Comparison of ENCODE assay signal across 8 cellular contexts in genomic region chr5:181215997-181216982, GRCh38. TPM values are rescaled to one million over a fixed set of nuclear protein-coding genes. Genes with fewer than 3 reads are reported as not detected.
DNase-seq lines count a peak whose midpoint lies in the region; ATAC-seq and TF ChIP-seq lines count a peak whose summit lies in the region.

No MANE protein-coding gene starts in this region.

- in situ Hi-C loops in mammary epithelial cell (cut with MboI; ENCODE audit: low sequenced_read_pairs in 2 of 2): no loop called here

- H4K20me1 ChIP-seq in Karpas-422 (ENCODE audit: insufficient read depth, low read depth, low read length): no peaks in the 10 kb centered on the region
- no peaks in the 10 kb centered on the region for H4K20me1 ChIP-seq in mammary epithelial cell (ENCODE audit: insufficient read depth, low read length)

- H3K4me2 ChIP-seq in Karpas-422 (ENCODE audit: low read depth, low read length, poor library complexity, severe bottlenecking) (peak overlapping the region; percentile 95), mammary epithelial cell (ENCODE audit: insufficient read depth, low read depth, low read length) (peak overlapping the region; percentile 74)

- H3K36me3 ChIP-seq in CD4-positive, CD25-positive, alpha-beta regulatory T cell (ENCODE audit: control insufficient read depth, insufficient read depth, low read length): no peaks in the 10 kb centered on the region
- H3K36me3 ChIP-seq in Karpas-422 (ENCODE audit: insufficient read depth, low read length) (no peaks in the 10 kb centered on the region), mammary epithelial cell (ENCODE audit: insufficient read depth, low read length) (no peaks in the 10 kb centered on the region)

- H3K79me2 ChIP-seq in Karpas-422 (ENCODE audit: low read length) (no peaks in the 10 kb centered on the region), mammary epithelial cell (ENCODE audit: insufficient read depth, low read length) (no peaks in the 10 kb centered on the region)

- peak; percentile 39 to 56 (median 55) for DNase-seq in CD4-positive, CD25-positive, alpha-beta regulatory T cell
- DNase-seq in Karpas-422: peak; percentile 76
- peak; percentile 48 for DNase-seq in mammary epithelial cell
- DNase-seq in nephron progenitor cell: no peak
- no peak for DNase-seq in glomerular visceral epithelial cell (ENCODE audit: extremely low spot score)
- no peak for DNase-seq in NCI-H2107 treated with DMSO at 0.1 percent for 48 hours (lab: John Stamatoyannopoulos, UW; ENCODE audit: unreplicated experiment)
- no peak for DNase-seq in stimulated activated CD4-positive, alpha-beta T cell treated with anti-CD3 and anti-CD28 coated beads, Interleukin-2, amount 100 ng/mL, for 48 hours

- 52% methylated on average over 37 of the region's 44 CpGs for WGBS in mammary epithelial cell (ENCODE audit: low coverage, missing lambda C conversion rate)

- intact Hi-C loops in mammary epithelial cell (cut with micrococcal nuclease): no loop called here

- no peaks in the 10 kb centered on the region for H3K9me3 ChIP-seq in CD4-positive, CD25-positive, alpha-beta regulatory T cell (ENCODE audit: control insufficient read depth in 2 of 2, low read length in 2 of 2)
- no peaks in the 10 kb centered on the region for H3K9me3 ChIP-seq in Karpas-422 (ENCODE audit: low read length)
- no peaks in the 10 kb centered on the region for H3K9me3 ChIP-seq in mammary epithelial cell (replicated peaks; ENCODE audit: insufficient read depth, low read length)

- peak overlapping the region; percentile 72 for H3K27ac ChIP-seq in CD4-positive, CD25-positive, alpha-beta regulatory T cell (ENCODE audit: insufficient read depth, low read length, poor library complexity, severe bottlenecking)
- peak overlapping the region; percentile 52; the same call in 1 of the 2 replicates for H3K27ac ChIP-seq in Karpas-422 (ENCODE audit: low read length)
- no peak overlapping the region for H3K27ac ChIP-seq in mammary epithelial cell (ENCODE audit: insufficient read depth, low read depth, low read length)

- H3K4me3 Mint-ChIP-seq in CD4-positive, CD25-positive, alpha-beta regulatory T cell: peak overlapping the region; percentile 80 to 99 (median 90)
- H3K4me3 Mint-ChIP-seq in nephron progenitor cell: peak overlapping the region; percentile 81

- H3K9ac ChIP-seq in Karpas-422 (ENCODE audit: low read length) (peak overlapping the region; percentile 68), mammary epithelial cell (ENCODE audit: insufficient read depth, low read length) (no peak overlapping the region)

- H3K27ac Mint-ChIP-seq in CD4-positive, CD25-positive, alpha-beta regulatory T cell: peak overlapping the region; percentile 83 to 93 (median 93)
- no peak overlapping the region for H3K27ac Mint-ChIP-seq in nephron progenitor cell

- CTCF ChIA-PET in mammary epithelial cell (lab: Charles Lee; ENCODE audit: low non-redundant PET): no interaction called here

- ATAC-seq in CD4-positive, CD25-positive, alpha-beta regulatory T cell (ENCODE audit: low read depth in 2 of 2): no peak
- no peak for ATAC-seq in GM21737 (IDR thresholded peaks at IDR 0.05; ENCODE audit: unreplicated experiment)

- peaks cover 4% of the 10 kb centered on the region for H3K36me3 Mint-ChIP-seq in CD4-positive, CD25-positive, alpha-beta regulatory T cell
- no peaks in the 10 kb centered on the region for H3K36me3 Mint-ChIP-seq in nephron progenitor cell (ENCODE audit: low read depth)

- dilution Hi-C loops in mammary epithelial cell (cut with HindIII; ENCODE audit: low sequenced_read_pairs): no loop called here

- H3K4me3 ChIP-seq in CD4-positive, CD25-positive, alpha-beta regulatory T cell (ENCODE audit: low read depth, low read length): peak overlapping the region; percentile 83
- H3K4me3 ChIP-seq in Karpas-422 (ENCODE audit: low read length) (peak overlapping the region; percentile 66), mammary epithelial cell (replicated peaks in 1 of 3; ENCODE audit: insufficient read depth in 1 of 3, low read depth in 2 of 3, low read length in 3 of 3) (peak overlapping the region; percentile 42 to 47 (median 46))

- peaks cover 14% of the 10 kb centered on the region for H3K27me3 Mint-ChIP-seq in CD4-positive, CD25-positive, alpha-beta regulatory T cell
- peaks cover 67% of the 10 kb centered on the region for H3K27me3 Mint-ChIP-seq in nephron progenitor cell (ENCODE audit: low read depth, poor library complexity)

- peak overlapping the region; percentile 94 for H2AFZ ChIP-seq in Karpas-422 (ENCODE audit: low read length)
- peak overlapping the region; percentile 85 for H2AFZ ChIP-seq in mammary epithelial cell (ENCODE audit: low read depth, low read length)

- H3K9me3 Mint-ChIP-seq in CD4-positive, CD25-positive, alpha-beta regulatory T cell: peaks cover 0 to 8% (median 0%) of the 10 kb centered on the region in 7 donors
- H3K9me3 Mint-ChIP-seq in nephron progenitor cell: no peaks in the 10 kb centered on the region

- no TSS peak for BruUV-seq in mammary epithelial cell (replicated peaks; lab: Mats Ljungman, UMichigan)

- H3K27me3 ChIP-seq in CD4-positive, CD25-positive, alpha-beta regulatory T cell (ENCODE audit: control insufficient read depth, insufficient read depth, low read length): no peaks in the 10 kb centered on the region
- no peaks in the 10 kb centered on the region for H3K27me3 ChIP-seq in Karpas-422 (ENCODE audit: low read length)
- peaks cover 2% of the 10 kb centered on the region for H3K27me3 ChIP-seq in mammary epithelial cell (ENCODE audit: insufficient read depth, low read length)

- H3K4me1 ChIP-seq in CD4-positive, CD25-positive, alpha-beta regulatory T cell (ENCODE audit: control insufficient read depth, insufficient read depth, low read length, poor library complexity, severe bottlenecking): peaks cover 17% of the 10 kb centered on the region
- H3K4me1 ChIP-seq in Karpas-422 (ENCODE audit: low read length): peaks cover 29% of the 10 kb centered on the region
- H3K4me1 ChIP-seq in mammary epithelial cell (ENCODE audit: insufficient read depth, low read length): peaks cover 15% of the 10 kb centered on the region

- no peak for TF ChIP-seq CTCF in mammary epithelial cell (conservative IDR thresholded peaks at IDR 0.05 in 1 of 2, IDR thresholded peaks at IDR 0.05 in 1 of 2; ENCODE audit: extremely low read depth in 1 of 2, insufficient read depth in 1 of 2, low read depth in 1 of 2, low read length in 2 of 2)
- TF ChIP-seq CTCF in nephron progenitor cell (IDR thresholded peaks at IDR 0.05): no peak

- peaks cover 14 to 42% (median 16%) of the 10 kb centered on the region in 4 donors for H3K4me1 Mint-ChIP-seq in CD4-positive, CD25-positive, alpha-beta regulatory T cell
- peaks cover 20% of the 10 kb centered on the region for H3K4me1 Mint-ChIP-seq in nephron progenitor cell

- no peaks in the 10 kb centered on the region for H3K9me2 ChIP-seq in Karpas-422 (replicated peaks; ENCODE audit: insufficient read depth, low read length)

RNA-seq across cellular contexts. Expression of gene TRIM41, which starts 6.8 kb away (rescaled TPM):
- total RNA-seq in CD4-positive, CD25-positive, alpha-beta regulatory T cell: 40.8 TPM
- polyA plus RNA-seq in CD4-positive, CD25-positive, alpha-beta regulatory T cell: 1 to 10 TPM in 2 of 4 donors, under 1 TPM in 2; 0.67 to 1.6 (median 0.87) TPM
- total RNA-seq in Karpas-422 (2014; rRNA removed; shearing (Covaris generic); ENCODE audit: low replicate concordance): 23.6 and 46.2 TPM in 2 replicates
- total RNA-seq in mammary epithelial cell: 10 to 100 TPM; 10.3 to 30.6 TPM
- polyA plus RNA-seq in mammary epithelial cell: 10.1 TPM
- polyA minus RNA-seq in mammary epithelial cell: 10.5 TPM

RNA-seq across cellular contexts. Expression of gene TRIM7, which starts 11.3 kb away (rescaled TPM):
- 0.72 TPM for total RNA-seq in CD4-positive, CD25-positive, alpha-beta regulatory T cell
- polyA plus RNA-seq in CD4-positive, CD25-positive, alpha-beta regulatory T cell: under 1 TPM in 2 of 4 donors, not detected in 2; 0.16 to 0.47 TPM
- total RNA-seq in Karpas-422 (2014; rRNA removed; shearing (Covaris generic); ENCODE audit: low replicate concordance): 2.0 TPM in 1 of 2 replicates, not detected in the other
- 10 to 100 TPM in 1 of 2 donors, 1 to 10 TPM in 1; 6.3 to 31.4 TPM for total RNA-seq in mammary epithelial cell
- 18.8 TPM for polyA plus RNA-seq in mammary epithelial cell
- 6.6 TPM for polyA minus RNA-seq in mammary epithelial cell

RNA-seq across cellular contexts. Expression of gene RACK1, which starts 27.4 kb away (rescaled TPM):
- 1,838 TPM for total RNA-seq in CD4-positive, CD25-positive, alpha-beta regulatory T cell
- 1,000 to 10,000 TPM; 2,227 to 2,760 (median 2,470) TPM for polyA plus RNA-seq in CD4-positive, CD25-positive, alpha-beta regulatory T cell
- 7,026 and 7,196 TPM in 2 replicates for total RNA-seq in Karpas-422 (2014; rRNA removed; shearing (Covaris generic); ENCODE audit: low replicate concordance)
- 1,000 to 10,000 TPM; 2,031 to 4,986 TPM for total RNA-seq in mammary epithelial cell
- polyA plus RNA-seq in mammary epithelial cell: 4,579 TPM
- 7,221 TPM for polyA minus RNA-seq in mammary epithelial cell

RNA-seq across cellular contexts. Expression of gene TRIM52, which starts 44.7 kb away (rescaled TPM):
- total RNA-seq in CD4-positive, CD25-positive, alpha-beta regulatory T cell: 40.3 TPM
- 10 to 100 TPM; 28.0 to 39.9 (median 35.0) TPM for polyA plus RNA-seq in CD4-positive, CD25-positive, alpha-beta regulatory T cell
- 18.7 and 21.8 TPM in 2 replicates for total RNA-seq in Karpas-422 (2014; rRNA removed; shearing (Covaris generic); ENCODE audit: low replicate concordance)
- 1 to 10 TPM; 5.7 to 6.0 TPM for total RNA-seq in mammary epithelial cell
- 3.3 TPM for polyA plus RNA-seq in mammary epithelial cell
- not detected for polyA minus RNA-seq in mammary epithelial cell

Comparison
In these comparisons a context has a peak if more than half of its experiments do, and no peak if none do; other contexts are left out.
1. DNase-seq: peak in CD4-positive, CD25-positive, alpha-beta regulatory T cell (3 of 3), Karpas-422 (single experiment) and mammary epithelial cell (single experiment); none in nephron progenitor cell (single experiment), glomerular visceral epithelial cell (single experiment), NCI-H2107 treated with DMSO at 0.1 percent for 48 hours (single experiment) and stimulated activated CD4-positive, alpha-beta T cell treated with anti-CD3 and anti-CD28 coated beads, Interleukin-2, amount 100 ng/mL, for 48 hours (0 of 2).
2. Peak in every context shown above with its lines, with median percentiles within 50 percentile points of each other: H3K4me3 ChIP-seq.